ENCODE assay signal across 8 cellular contexts in genomic region chr7:37201003-37201875, GRCh38.
A peak's percentile ranks its signal among the peaks of the same experiment; 100 is the strongest.
DNase-seq lines count a peak whose midpoint lies in the region; ATAC-seq and TF ChIP-seq lines count a peak whose summit lies in the region.

No MANE protein-coding gene starts in this region.

- TF ChIP-seq POLR2A in esophagus muscularis mucosa (IDR thresholded peaks at IDR 0.05; ENCODE audit: low read depth) = no peak

- TF ChIP-seq EP300 in esophagus muscularis mucosa (IDR thresholded peaks at IDR 0.05) = peak; percentile 52

- TF ChIP-seq CTCF in GM12873 (IDR thresholded peaks at IDR 0.05; ENCODE audit: insufficient read depth, low read depth, low read length, missing control alignments) = peak; percentile 84
- peak; percentile 76 to 87 (median 81) for TF ChIP-seq CTCF in esophagus muscularis mucosa (IDR thresholded peaks at IDR 0.05)

- peak overlapping the region in 2 of 4 donors; percentile 19 to 26 for H3K4me3 ChIP-seq in esophagus muscularis mucosa

- H3K4me1 ChIP-seq in esophagus muscularis mucosa = peaks cover 38 to 75% (median 61%) of the 10 kb centered on the region in 4 donors

- 23% methylated on average over 4 of the region's 6 CpGs for WGBS in esophagus muscularis mucosa

- peak; percentile 66 for DNase-seq in HPDE6-E6E7 (ENCODE audit: extremely low spot score)
- peak; percentile 20 to 43 for DNase-seq in NOMO-1 (lab: John Stamatoyannopoulos, UW; ENCODE audit: unreplicated experiment in 2 of 2)
- peak; percentile 23 for DNase-seq in activated T-cell treated with anti-CD3 and anti-CD28 coated beads for 4 hours
- peak; percentile 96 for DNase-seq in esophagus muscularis mucosa (ENCODE audit: extremely low spot score)
- peak; percentile 91 for DNase-seq in myocyte (ENCODE audit: low read depth)
- DNase-seq in stimulated activated naive CD8-positive, alpha-beta T cell treated with anti-CD3 and anti-CD28 coated beads, Interleukin-15, Interleukin-2, amounts not matched to agents 100 U/mL and 50 U/mL, for 24 hours = peak; percentile 61

- peak; percentile 40 for ATAC-seq in stimulated activated naive CD8-positive, alpha-beta T cell treated with anti-CD3 and anti-CD28 coated beads, Interleukin-15, Interleukin-2, amounts not matched to agents 100 U/mL and 50 U/mL, for 24 hours
- ATAC-seq in GM21737 (IDR thresholded peaks at IDR 0.05; ENCODE audit: unreplicated experiment) = no peak

- no peaks in the 10 kb centered on the region for H3K27me3 ChIP-seq in esophagus muscularis mucosa

- H3K36me3 ChIP-seq in esophagus muscularis mucosa = peaks cover 0 to 31% (median 12%) of the 10 kb centered on the region in 4 donors

- H3K9me3 ChIP-seq in esophagus muscularis mucosa = no peaks in the 10 kb centered on the region

- intact Hi-C loops in esophagus muscularis mucosa (cut with DNase I) = no loop called here

- peak overlapping the region; percentile 83 to 89 (median 88) for H3K27ac ChIP-seq in esophagus muscularis mucosa (replicated peaks in 1 of 4)

Comparison
In these comparisons a context has a peak if more than half of its experiments do, and no peak if none do; other contexts are left out.
1. DNase-seq: peak in every context shown above with its lines; median percentile 96 in esophagus muscularis mucosa; 91 in myocyte; 66 in HPDE6-E6E7; 61 in stimulated activated naive CD8-positive, alpha-beta T cell treated with anti-CD3 and anti-CD28 coated beads, Interleukin-15, Interleukin-2, amounts not matched to agents 100 U/mL and 50 U/mL, for 24 hours; 32 in NOMO-1; 23 in activated T-cell treated with anti-CD3 and anti-CD28 coated beads for 4 hours.